Comparison of ENCODE assay signal across 10 cellular contexts in genomic region chr17:55549140-55549539, GRCh38. TPM values are rescaled to one million over a fixed set of nuclear protein-coding genes. Genes with fewer than 3 reads are reported as not detected.
DNase-seq lines count a peak whose midpoint lies in the region; ATAC-seq, FAIRE-seq and TF ChIP-seq lines count a peak whose summit lies in the region.
"Had no signal": no experiment of that assay in that cellular context is flagged by ENCODE, and none has a peak within 500 bp of the region (broad histone marks: within the 10 kb centered on the region; RNA-seq: fewer than 3 reads in every experiment).

No MANE protein-coding gene starts in this region.

- H3K9me1 ChIP-seq in endothelial cell of umbilical vein (replicated peaks; ENCODE audit: control insufficient read depth, extremely low read depth, insufficient read depth, low read length): no peaks in the 10 kb centered on the region

- CTCF ChIA-PET in A549 (lab: Yijun Ruan, JAX): interaction anchor here (2.1 kb wide), 2 partner anchors 22 to 53 kb away, joined by 12 to 19 read pairs; no protein-coding TSS in a partner anchor
- CTCF ChIA-PET in endothelial cell of umbilical vein (lab: Charles Lee): interaction anchor here (1.3 to 1.6 kb wide), 2 partner anchors 21 kb away, joined by 4 to 5 read pairs; no protein-coding TSS in a partner anchor

- no peak overlapping the region for H2AFZ ChIP-seq in endothelial cell of umbilical vein (ENCODE audit: low read depth, low read length)

- peak; percentile 28; the same call in 1 of the 3 replicates for TF ChIP-seq CTCF in A549 (IDR thresholded peaks at IDR 0.05)
- TF ChIP-seq CTCF in GM13976 (IDR thresholded peaks at IDR 0.05; ENCODE audit: borderline replicate concordance, control extremely low read depth, extremely low read depth, insufficient read depth, missing control alignments): peak; percentile 16
- TF ChIP-seq CTCF in endothelial cell of umbilical vein (IDR thresholded peaks at IDR 0.05; ENCODE audit: extremely low read depth in 1 of 2, insufficient read depth in 1 of 2, low read depth in 1 of 2, low read length in 2 of 2): no peak

- peak; percentile 27 to 41; a peak in 4 of 5 replicates for TF ChIP-seq RAD21 in A549 (conservative IDR thresholded peaks at IDR 0.05 in 1 of 2, IDR thresholded peaks at IDR 0.05 in 1 of 2)

- WGBS in A549 (ENCODE audit: missing lambda C conversion rate): 27% methylated on average over 2 of the region's 2 CpGs
- 35 to 52% (median 42%) methylated on average over 2 of the region's 2 CpGs for WGBS in small intestine, 3 donors

- TF ChIP-seq EP300 in A549 (IDR thresholded peaks at IDR 0.05): no peak

- dilution Hi-C loops in endothelial cell of umbilical vein (cut with MboI; ENCODE audit: extremely low pct_ligation_motif_present, low sequenced_read_pairs): no loop called here

- H4K20me1 ChIP-seq in endothelial cell of umbilical vein (replicated peaks; ENCODE audit: control insufficient read depth, extremely low read depth, insufficient read depth, low read length): no peaks in the 10 kb centered on the region

- no peak for TF ChIP-seq POLR2A in A549 (IDR thresholded peaks at IDR 0.05; ENCODE audit: low read length)
- TF ChIP-seq POLR2A in endothelial cell of umbilical vein (IDR thresholded peaks at IDR 0.05; ENCODE audit: low read depth, low read length): no peak

- H3K4me3 ChIP-seq in A549 (no peak overlapping the region), endothelial cell of umbilical vein (replicated peaks in 1 of 3; ENCODE audit: insufficient read depth in 1 of 3, low read depth in 1 of 3, low read length in 3 of 3) (no peak overlapping the region), small intestine (ENCODE audit: low read depth in 1 of 2, low read length in 2 of 2) (no peak overlapping the region)

- DNase-seq in A549 (ENCODE audit: low read depth in 1 of 2, low spot score in 1 of 2) (peak in 1 of 2 experiments; percentile 39), GM13976 (ENCODE audit: low spot score) (peak; percentile 30), NCI-H526 (lab: John Stamatoyannopoulos, UW) (peak; percentile 14 to 24), endothelial cell of umbilical vein (ENCODE audit: low read depth, low spot score) (no peak), small intestine (no peak)
- DNase-seq: activated T-cell treated with anti-CD3 and anti-CD28 coated beads for 4 hours, GF-D8 had no signal

- POLR2A ChIA-PET in A549 (lab: Yijun Ruan, JAX): no interaction called here
- POLR2A ChIA-PET in endothelial cell of umbilical vein (lab: Charles Lee): no interaction called here

- H3K9me3 ChIP-seq in A549: 0 out of 3 replicates have a peak, but pooled peaks cover 3% of the 10 kb centered on the region
- H3K9me3 ChIP-seq in endothelial cell of umbilical vein (replicated peaks; ENCODE audit: control insufficient read depth, insufficient read depth, low read length): no peaks in the 10 kb centered on the region
- H3K9me3 ChIP-seq in small intestine (ENCODE audit: control insufficient read depth, low read depth): no peaks in the 10 kb centered on the region

- H3K4me2 ChIP-seq in A549: no peak overlapping the region
- H3K4me2 ChIP-seq in endothelial cell of umbilical vein (ENCODE audit: insufficient read depth, low read length): no peak overlapping the region

- FAIRE-seq in A549 (lab: Jason Lieb, UNC): no peak
- FAIRE-seq in endothelial cell of umbilical vein (lab: Jason Lieb, UNC): peak; percentile 31
- no peak for FAIRE-seq in small intestine (lab: Jason Lieb, UNC)

- ATAC-seq in A549 (peak in 1 of 2 experiments; percentile 71; a peak in 3 of 6 replicates), GM21619 (IDR thresholded peaks at IDR 0.05; ENCODE audit: unreplicated experiment) (no peak), GM19455 (IDR thresholded peaks at IDR 0.05; ENCODE audit: unreplicated experiment) (no peak), GM21737 (IDR thresholded peaks at IDR 0.05; ENCODE audit: unreplicated experiment) (no peak)

- no peaks in the 10 kb centered on the region for H3K27me3 ChIP-seq in endothelial cell of umbilical vein (ENCODE audit: control insufficient read depth in 2 of 2, insufficient read depth in 2 of 2, low read length in 2 of 2)
- no peaks in the 10 kb centered on the region for H3K27me3 ChIP-seq in small intestine (ENCODE audit: control insufficient read depth in 2 of 2, insufficient read depth in 2 of 2, low read length in 2 of 2)

- intact Hi-C loops in endothelial cell of umbilical vein (cut with micrococcal nuclease): no loop called here

- in situ Hi-C loops in GM13976 (cut with MboI; ENCODE audit: low sequenced_read_pairs, unreplicated experiment): no loop called here

- no TSS peak for BruUV-seq in endothelial cell of umbilical vein (replicated peaks; lab: Mats Ljungman, UMichigan)

- H3K9ac ChIP-seq in endothelial cell of umbilical vein (replicated peaks; ENCODE audit: extremely low read depth, insufficient read depth, low read length): no peak overlapping the region

- no peaks in the 10 kb centered on the region for H3K79me2 ChIP-seq in endothelial cell of umbilical vein (ENCODE audit: control insufficient read depth, insufficient read depth, low read length)

- no peaks in the 10 kb centered on the region for H3K4me1 ChIP-seq in A549
- peaks cover 3% of the 10 kb centered on the region for H3K4me1 ChIP-seq in endothelial cell of umbilical vein (ENCODE audit: control insufficient read depth, extremely low read depth, insufficient read depth, low read length)
- no peaks in the 10 kb centered on the region for H3K4me1 ChIP-seq in small intestine (ENCODE audit: control insufficient read depth in 2 of 2, insufficient read depth in 1 of 2, low read depth in 1 of 2, low read length in 1 of 2)

- no peak overlapping the region for H3K27ac ChIP-seq in A549
- no peak overlapping the region for H3K27ac ChIP-seq in endothelial cell of umbilical vein (ENCODE audit: insufficient read depth, low read depth, low read length)
- no peak overlapping the region for H3K27ac ChIP-seq in small intestine (ENCODE audit: low read depth in 1 of 2, low read length in 1 of 2)

- H3K36me3 ChIP-seq in endothelial cell of umbilical vein (ENCODE audit: control insufficient read depth in 2 of 2, extremely low read depth in 1 of 2, insufficient read depth in 2 of 2, low read length in 2 of 2) (no peaks in the 10 kb centered on the region), small intestine (ENCODE audit: control insufficient read depth in 2 of 2, insufficient read depth in 2 of 2, low read length in 2 of 2) (no peaks in the 10 kb centered on the region)

TF ChIP-seq in A549, 52 proteins besides CTCF, POLR2A, EP300 and RAD21 (continues in another document):
- 0 out of 3 replicates have a peak, but pooled peaks have one; percentile 10 for TF ChIP-seq SMC3 (IDR thresholded peaks at IDR 0.05)

TF ChIP-seq in endothelial cell of umbilical vein, 7 proteins besides CTCF, POLR2A, EP300 and RAD21:
- TF ChIP-seq FOS (IDR thresholded peaks at IDR 0.05; ENCODE audit: borderline replicate concordance, insufficient read depth, low read length) (no peak), POLR2AphosphoS5 (IDR thresholded peaks at IDR 0.05; ENCODE audit: insufficient read depth, low read depth, low read length) (no peak), JUN (IDR thresholded peaks at IDR 0.05; ENCODE audit: borderline replicate concordance, insufficient read depth, insufficient read length, low read depth) (no peak), GATA2 (IDR thresholded peaks at IDR 0.05; ENCODE audit: insufficient read depth, insufficient read length, low read depth, low read length) (no peak), EZH2 (IDR thresholded peaks at IDR 0.05; ENCODE audit: borderline replicate concordance, low read depth, low read length, severe bottlenecking) (no peak), MYC (IDR thresholded peaks at IDR 0.05; ENCODE audit: low read depth, low read length) (no peak)
- TF ChIP-seq, protein P1, sequence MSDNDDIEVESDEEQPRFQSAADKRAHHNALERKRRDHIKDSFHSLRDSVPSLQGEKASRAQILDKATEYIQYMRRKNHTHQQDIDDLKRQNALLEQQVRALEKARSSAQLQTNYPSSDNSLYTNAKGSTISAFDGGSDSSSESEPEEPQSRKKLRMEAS (IDR thresholded peaks at IDR 0.05; ENCODE audit: insufficient read depth, insufficient read length): no peak

RNA-seq across cellular contexts. Expression of gene SMIM36, which starts 37.9 kb away (rescaled TPM):
- polyA plus RNA-seq in A549 (2011; rRNA removed) (not detected in 2 replicates), A549 (2017; fragmentation: RNase III; extraction: RNeasy Plus Mini Kit Qiagen cat#74134 plus additional on column Dnase treatment) (not detected in 3 replicates), endothelial cell of umbilical vein (not detected in 2 replicates), small intestine (not detected)
- not detected in 2 replicates for polyA plus RNA-seq in A549 (2012; cell fraction: cytosol; rRNA removed)
- polyA plus RNA-seq in A549 (2012; cell fraction: nucleus; rRNA removed): not detected in 2 replicates
- polyA minus RNA-seq in A549 (2011; rRNA and poly(A)+ RNA removed): not detected in 2 replicates
- not detected in 2 replicates for total RNA-seq in endothelial cell of umbilical vein
- polyA plus RNA-seq in endothelial cell of umbilical vein (2011; cell fraction: cytosol; rRNA removed): not detected in 2 replicates
- polyA plus RNA-seq in endothelial cell of umbilical vein (2011; cell fraction: nucleus; rRNA removed): not detected in 2 replicates
- polyA plus RNA-seq in endothelial cell of umbilical vein (2012): not detected in 2 replicates
- not detected in 2 replicates for polyA minus RNA-seq in endothelial cell of umbilical vein
- not detected for polyA minus RNA-seq in endothelial cell of umbilical vein (2011; cell fraction: cytosol; rRNA and poly(A)+ RNA removed)
- polyA minus RNA-seq in endothelial cell of umbilical vein (2011; cell fraction: nucleus; rRNA and poly(A)+ RNA removed): not detected in 2 replicates

Comparison
In these comparisons a context has a peak if more than half of its experiments do, and no peak if none do; other contexts are left out.
1. DNase-seq: peak in GM13976 (single experiment) and NCI-H526 (2 of 2); none in endothelial cell of umbilical vein (single experiment) and small intestine (single experiment).
2. CTCF ChIP-seq: peak in A549 (single experiment) and GM13976 (single experiment); none in endothelial cell of umbilical vein (0 of 2).